21 cellular contexts compared by ENCODE assay signal in the genomic region with DNA sequence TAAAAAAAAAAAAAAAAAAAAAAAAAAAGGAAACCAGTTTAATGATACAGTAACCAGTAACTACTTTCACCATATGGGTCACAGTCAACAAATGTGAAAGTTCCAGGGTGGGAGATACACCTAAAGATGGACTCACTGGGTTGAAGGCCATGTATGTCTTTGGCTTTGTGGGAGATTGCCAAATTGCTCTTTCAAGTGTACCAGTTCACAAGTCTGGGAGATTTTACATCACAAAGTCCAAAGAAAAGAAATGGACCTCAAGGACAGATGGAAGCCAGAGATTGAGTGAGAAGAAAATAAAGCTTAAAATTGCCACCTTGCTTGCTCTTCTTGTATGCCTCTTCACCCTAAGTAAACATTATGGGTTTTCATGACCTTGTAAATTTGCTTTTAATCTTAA.
"Had no signal": no experiment of that assay in that cellular context is flagged by ENCODE, and none has a peak within 500 bp of the region (broad histone marks: within the 10 kb centered on the region; RNA-seq: fewer than 3 reads in every experiment).

No MANE protein-coding gene starts in this region.

- ATAC-seq: gastroesophageal sphincter, heart left ventricle, left lung, left ventricle myocardium superior, lower lobe of right lung, mucosa of descending colon had no signal

- H3K27ac ChIP-seq: coronary artery, dorsolateral prefrontal cortex, esophagus squamous epithelium, gastroesophageal sphincter, heart left ventricle, left lung, lower lobe of right lung had no signal

- H3K36me3 ChIP-seq: esophagus squamous epithelium, gastroesophageal sphincter, heart left ventricle, left lung, lower lobe of right lung had no signal

- H3K4me3 ChIP-seq: coronary artery, dorsolateral prefrontal cortex, esophagus squamous epithelium, gastroesophageal sphincter, heart left ventricle, left lung, lower lobe of right lung, mucosa of descending colon had no signal

- H3K27me3 ChIP-seq: esophagus squamous epithelium, gastroesophageal sphincter, left lung had no signal

- H3K4me1 ChIP-seq: gastroesophageal sphincter, heart left ventricle, left lung, lower lobe of right lung had no signal

- H3K9me3 ChIP-seq: esophagus squamous epithelium, gastroesophageal sphincter, heart left ventricle, left lung, lower lobe of right lung, mucosa of descending colon had no signal

- DNase-seq: dermis blood vessel endothelial cell; dorsolateral prefrontal cortex; effector CD4-positive, alpha-beta T cell; effector memory CD4-positive, alpha-beta T cell; esophagus squamous epithelium; foreskin fibroblast; foreskin melanocyte; heart left ventricle; hippocampal formation; left cardiac atrium; left lung; left ventricle myocardium superior; lower lobe of right lung; mesenchymal stem cell; mucosa of descending colon had no signal

- FAIRE-seq: colon, endothelial cell of umbilical vein, islet of Langerhans, keratinocyte had no signal
